ENCODE assay signal across 32 cellular contexts in the genomic region with DNA sequence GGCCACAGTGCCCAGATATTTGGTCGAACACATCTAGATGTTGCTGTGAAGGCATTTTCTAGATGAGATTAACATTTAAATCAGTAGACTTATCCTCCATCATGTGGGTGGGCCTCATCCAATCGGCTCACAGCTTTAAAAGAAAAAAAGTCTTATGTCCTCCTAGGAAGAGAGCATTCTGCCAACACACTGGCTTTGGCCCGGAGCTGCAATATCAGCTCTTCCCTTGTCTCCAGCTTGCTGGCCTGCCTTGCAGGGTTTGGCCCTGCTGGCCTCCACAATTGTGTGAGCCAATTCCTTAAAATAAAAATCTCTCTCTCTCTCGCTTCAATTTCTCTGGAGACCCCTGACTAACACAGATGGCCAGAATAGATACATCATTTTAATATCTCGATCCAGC. TPM values are rescaled to one million over a fixed set of nuclear protein-coding genes. Genes with fewer than 3 reads are reported as not detected.
"Had no signal": no experiment of that assay in that cellular context is flagged by ENCODE, and none has a peak within 500 bp of the region (broad histone marks: within the 10 kb centered on the region; RNA-seq: fewer than 3 reads in every experiment).

No MANE protein-coding gene starts in this region.

- H3K27me3 ChIP-seq: body of pancreas, gastrocnemius medialis had no signal

- DNase-seq: activated B cell treated with CpG ODN at 0.5 μM for 24 hours; activated CD4-positive, alpha-beta T cell treated with anti-CD3 and anti-CD28 coated beads for 48 hours; activated CD4-positive, alpha-beta T cell treated with anti-CD3 and anti-CD28 coated beads, Interleukin-2, amount 50 U/mL, for 1 hour; activated CD4-positive, alpha-beta T cell treated with anti-CD3 and anti-CD28 coated beads, Interleukin-2, amount 50 U/mL, for 48 hours; activated CD8-positive, alpha-beta memory T cell treated with anti-CD3 and anti-CD28 coated beads for 24 hours; activated CD8-positive, alpha-beta T cell treated with anti-CD3 and anti-CD28 coated beads for 36 hours; activated effector memory CD4-positive, alpha-beta T cell treated with Interleukin-2 at 50 U/mL for 16 hours; activated gamma-delta T cell treated with Interleukin-2 at 50 U/mL for 16 hours; activated naive CD4-positive, alpha-beta T cell treated with anti-CD3 and anti-CD28 coated beads, Interleukin-2, amount 50 U/mL, for 16 hours; activated naive CD4-positive, alpha-beta T cell treated with Interleukin-2 at 50 U/mL for 16 hours; activated T-cell treated with anti-CD3 and anti-CD28 coated beads, Interleukin-2, amount 50 U/mL, for 4 hours; amniotic stem cell; anterior cingulate cortex; body of pancreas; cortex of kidney; dermis blood vessel endothelial cell; effector CD4-positive, alpha-beta T cell; effector memory CD8-positive, alpha-beta T cell; erythroblast; foreskin keratinocyte; gastrocnemius medialis; glutamatergic neuron; heart left ventricle; T-helper 1 cell; T-helper 17 cell; T1000; WERI-Rb-1 had no signal

- H3K4me1 ChIP-seq: body of pancreas, esophagus muscularis mucosa, foreskin keratinocyte, gastrocnemius medialis had no signal

- H3K36me3 ChIP-seq: esophagus muscularis mucosa, gastrocnemius medialis, heart left ventricle, WERI-Rb-1 had no signal

- H3K9me3 ChIP-seq: body of pancreas, esophagus muscularis mucosa, gastrocnemius medialis, heart left ventricle had no signal

- H3K27ac ChIP-seq: body of pancreas, esophagus muscularis mucosa, foreskin keratinocyte, gastrocnemius medialis, heart left ventricle, WERI-Rb-1 had no signal

- H3K4me3 ChIP-seq: body of pancreas, esophagus muscularis mucosa, gastrocnemius medialis, heart left ventricle had no signal

- ATAC-seq: activated CD4-positive, CD25-positive, alpha-beta regulatory T cell treated with anti-CD3 and anti-CD28 coated beads, Interleukin-2, amount 50 U/mL, for 24 hours; activated CD8-positive, alpha-beta T cell treated with anti-CD3 and anti-CD28 coated beads for 36 hours; activated T-cell treated with anti-CD3 and anti-CD28 coated beads, Interleukin-2, amount 50 U/mL, for 4 hours; activated T-helper 17 cell treated with anti-CD3 and anti-CD28 coated beads, Interleukin-2, amount 50 U/mL, for 72 hours; body of pancreas; effector memory CD8-positive, alpha-beta T cell; foreskin keratinocyte; gastrocnemius medialis; heart left ventricle; T-helper 17 cell had no signal

RNA-seq across cellular contexts. Expression of gene ABCC8, which starts 13.1 kb away (rescaled TPM):
- total RNA-seq: activated B cell treated with CpG ODN at 0.5 μM for 24 hours; activated CD8-positive, alpha-beta T cell treated with anti-CD3 and anti-CD28 coated beads for 36 hours; activated T-cell treated with anti-CD3 and anti-CD28 coated beads, Interleukin-2, amount 50 U/mL, for 4 hours; activated T-helper 17 cell treated with anti-CD3 and anti-CD28 coated beads, Interleukin-2, amount 50 U/mL, for 72 hours; chondrocyte; dermis blood vessel endothelial cell; foreskin keratinocyte; T-helper 17 cell had no signal
- polyA plus RNA-seq: foreskin keratinocyte had no signal

RNA-seq across cellular contexts. Expression of gene USH1C, which starts 54.5 kb away (rescaled TPM):
- total RNA-seq: activated B cell treated with CpG ODN at 0.5 μM for 24 hours; activated CD8-positive, alpha-beta T cell treated with anti-CD3 and anti-CD28 coated beads for 36 hours; activated T-cell treated with anti-CD3 and anti-CD28 coated beads, Interleukin-2, amount 50 U/mL, for 4 hours; activated T-helper 17 cell treated with anti-CD3 and anti-CD28 coated beads, Interleukin-2, amount 50 U/mL, for 72 hours; dermis blood vessel endothelial cell; esophagus muscularis mucosa; foreskin keratinocyte; T-helper 17 cell had no signal
- polyA plus RNA-seq: foreskin keratinocyte had no signal

RNA-seq across cellular contexts. Expression of gene OTOG, which starts 57.3 kb away (rescaled TPM):
- total RNA-seq: activated B cell treated with CpG ODN at 0.5 μM for 24 hours; activated CD8-positive, alpha-beta T cell treated with anti-CD3 and anti-CD28 coated beads for 36 hours; activated T-cell treated with anti-CD3 and anti-CD28 coated beads, Interleukin-2, amount 50 U/mL, for 4 hours; activated T-helper 17 cell treated with anti-CD3 and anti-CD28 coated beads, Interleukin-2, amount 50 U/mL, for 72 hours; body of pancreas; chondrocyte; dermis blood vessel endothelial cell; esophagus muscularis mucosa; foreskin keratinocyte; gastrocnemius medialis; heart left ventricle; T-helper 17 cell had no signal
- polyA plus RNA-seq: adipose tissue, foreskin keratinocyte, heart left ventricle had no signal
